ENCODE assay signal across 1 cellular context in the genomic region with DNA sequence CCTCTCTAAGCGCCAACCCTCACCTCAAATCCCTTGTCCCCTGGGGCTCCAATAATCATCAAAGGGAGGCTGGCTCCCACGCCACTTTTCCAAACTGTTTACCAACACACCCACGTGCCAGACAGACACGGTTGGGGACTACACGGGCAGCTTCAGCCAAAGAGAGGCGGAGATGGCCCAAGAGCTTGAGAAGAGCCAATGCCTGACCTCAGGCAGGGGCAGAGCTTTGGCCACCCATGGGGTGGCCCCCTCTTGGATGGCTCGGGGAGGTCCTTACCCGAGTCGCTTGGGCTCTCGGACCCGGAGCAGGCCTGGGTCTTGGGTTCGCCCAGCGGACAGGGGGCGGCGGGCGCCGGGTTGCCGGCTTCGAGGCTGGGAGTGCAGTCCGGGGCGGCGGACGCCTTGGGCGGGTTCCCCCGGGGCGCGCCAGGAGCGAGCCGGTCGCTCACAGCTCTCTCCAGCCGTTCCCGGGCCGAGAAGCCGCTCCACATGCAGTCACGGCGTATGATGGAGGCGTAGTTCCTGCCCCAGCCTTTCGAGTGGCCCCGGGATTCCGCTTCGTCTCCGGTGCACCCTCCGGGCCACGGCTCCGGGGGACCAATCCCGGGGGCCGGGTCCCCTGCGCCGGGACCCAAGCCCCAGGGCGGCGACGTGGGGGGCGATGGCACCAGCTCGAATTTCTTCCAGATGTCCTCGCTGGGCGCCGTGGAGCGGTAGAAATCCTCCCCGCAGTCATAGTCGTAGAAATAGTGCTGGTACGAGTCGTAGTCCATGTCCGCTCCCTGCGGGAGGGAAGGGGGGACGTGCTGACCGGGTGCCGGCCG.
TF ChIP-seq lines count a peak whose summit lies in the region.

No MANE protein-coding gene starts in this region.

TF ChIP-seq in K562, 482 proteins besides CTCF, POLR2A, EP300 and RAD21 (continued from another document and continues in another):
- TF ChIP-seq, protein P1, sequence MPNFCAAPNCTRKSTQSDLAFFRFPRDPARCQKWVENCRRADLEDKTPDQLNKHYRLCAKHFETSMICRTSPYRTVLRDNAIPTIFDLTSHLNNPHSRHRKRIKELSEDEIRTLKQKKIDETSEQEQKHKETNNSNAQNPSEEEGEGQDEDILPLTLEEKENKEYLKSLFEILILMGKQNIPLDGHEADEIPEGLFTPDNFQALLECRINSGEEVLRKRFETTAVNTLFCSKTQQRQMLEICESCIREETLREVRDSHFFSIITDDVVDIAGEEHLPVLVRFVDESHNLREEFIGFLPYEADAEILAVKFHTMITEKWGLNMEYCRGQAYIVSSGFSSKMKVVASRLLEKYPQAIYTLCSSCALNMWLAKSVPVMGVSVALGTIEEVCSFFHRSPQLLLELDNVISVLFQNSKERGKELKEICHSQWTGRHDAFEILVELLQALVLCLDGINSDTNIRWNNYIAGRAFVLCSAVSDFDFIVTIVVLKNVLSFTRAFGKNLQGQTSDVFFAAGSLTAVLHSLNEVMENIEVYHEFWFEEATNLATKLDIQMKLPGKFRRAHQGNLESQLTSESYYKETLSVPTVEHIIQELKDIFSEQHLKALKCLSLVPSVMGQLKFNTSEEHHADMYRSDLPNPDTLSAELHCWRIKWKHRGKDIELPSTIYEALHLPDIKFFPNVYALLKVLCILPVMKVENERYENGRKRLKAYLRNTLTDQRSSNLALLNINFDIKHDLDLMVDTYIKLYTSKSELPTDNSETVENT (CRISPR knock-in tag; IDR thresholded peaks at IDR 0.05), result no peak
- TF ChIP-seq HEY1 (CRISPR knock-in tag; IDR thresholded peaks at IDR 0.05; ENCODE audit: borderline replicate concordance), result no peak
- TF ChIP-seq ZSCAN29 (IDR thresholded peaks at IDR 0.05), result no peak
- no peak for TF ChIP-seq NFYB (IDR thresholded peaks at IDR 0.05; ENCODE audit: extremely low read depth, insufficient read length)
- TF ChIP-seq AFF4 (CRISPR knock-in tag; IDR thresholded peaks at IDR 0.05), result no peak
- TF ChIP-seq SREBF1 (IDR thresholded peaks at IDR 0.05; ENCODE audit: borderline replicate concordance, low read depth, low read length), result no peak
- TF ChIP-seq ZNF609 (CRISPR knock-in tag; IDR thresholded peaks at IDR 0.05; ENCODE audit: borderline replicate concordance), result no peak
- peak in 1 of 3 experiments; percentile 2 for TF ChIP-seq YY1 (IDR thresholded peaks at IDR 0.05; ENCODE audit: borderline replicate concordance in 1 of 3, control insufficient read depth in 1 of 3, extremely low read depth in 1 of 3, insufficient read depth in 3 of 3, insufficient read length in 1 of 3, insufficient replicate concordance in 2 of 3, low read depth in 1 of 3, low read length in 2 of 3)
- peak; percentile 95 to 96 for TF ChIP-seq MNT (conservative IDR thresholded peaks at IDR 0.05)
- TF ChIP-seq HCFC1 (IDR thresholded peaks at IDR 0.05; ENCODE audit: low read depth, low read length), result no peak
- TF ChIP-seq BRD9 (IDR thresholded peaks at IDR 0.05; ENCODE audit: low read depth, partially characterized antibody), result no peak
- TF ChIP-seq RBM22 (IDR thresholded peaks at IDR 0.05; ENCODE audit: low read depth, low read length, poor library complexity, severe bottlenecking), result peak; percentile 36
- TF ChIP-seq, protein P2, sequence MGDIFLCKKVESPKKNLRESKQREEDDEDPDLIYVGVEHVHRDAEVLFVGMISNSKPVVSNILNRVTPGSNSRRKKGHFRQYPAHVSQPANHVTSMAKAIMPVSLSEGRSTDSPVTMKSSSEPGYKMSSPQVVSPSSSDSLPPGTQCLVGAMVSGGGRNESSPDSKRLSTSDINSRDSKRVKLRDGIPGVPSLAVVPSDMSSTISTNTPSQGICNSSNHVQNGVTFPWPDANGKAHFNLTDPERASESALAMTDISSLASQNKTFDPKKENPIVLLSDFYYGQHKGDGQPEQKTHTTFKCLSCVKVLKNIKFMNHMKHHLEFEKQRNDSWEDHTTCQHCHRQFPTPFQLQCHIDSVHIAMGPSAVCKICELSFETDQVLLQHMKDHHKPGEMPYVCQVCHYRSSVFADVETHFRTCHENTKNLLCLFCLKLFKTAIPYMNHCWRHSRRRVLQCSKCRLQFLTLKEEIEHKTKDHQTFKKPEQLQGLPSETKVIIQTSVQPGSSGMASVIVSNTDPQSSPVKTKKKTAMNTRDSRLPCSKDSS (IDR thresholded peaks at IDR 0.05; ENCODE audit: low read depth, partially characterized antibody), result no peak
- no peak for TF ChIP-seq KLF1 (tag; IDR thresholded peaks at IDR 0.05)
- no peak for TF ChIP-seq RAD51 (IDR thresholded peaks at IDR 0.05; ENCODE audit: borderline replicate concordance, low read depth)
- no peak for TF ChIP-seq TSHZ1 (CRISPR knock-in tag; IDR thresholded peaks at IDR 0.05)
- no peak for TF ChIP-seq CGGBP1 (CRISPR knock-in tag; IDR thresholded peaks at IDR 0.05)
- no peak for TF ChIP-seq RFX7 (CRISPR knock-in tag; IDR thresholded peaks at IDR 0.05)
- TF ChIP-seq RBM25 (IDR thresholded peaks at IDR 0.05; ENCODE audit: low read depth, low read length, severe bottlenecking), result no peak
- TF ChIP-seq SAFB (IDR thresholded peaks at IDR 0.05; ENCODE audit: borderline replicate concordance, low read depth, low read length), result no peak
- TF ChIP-seq BMI1 (IDR thresholded peaks at IDR 0.05; ENCODE audit: low read length), result no peak
- no peak for TF ChIP-seq ATF1 (CRISPR knock-in tag; IDR thresholded peaks at IDR 0.05)
- TF ChIP-seq ATF1 (tag; IDR thresholded peaks at IDR 0.05), result no peak
- no peak for TF ChIP-seq MTF1 (CRISPR knock-in tag; IDR thresholded peaks at IDR 0.05; ENCODE audit: borderline replicate concordance)
- TF ChIP-seq KDM4B (IDR thresholded peaks at IDR 0.05; ENCODE audit: borderline replicate concordance in 2 of 2, low read depth in 1 of 2), result no peak
- TF ChIP-seq ELF1 (tag; IDR thresholded peaks at IDR 0.05), result no peak
- 0 out of 2 replicates have a peak, but pooled peaks have one; percentile 12 for TF ChIP-seq ZC3H4 (CRISPR knock-in tag; IDR thresholded peaks at IDR 0.05; ENCODE audit: borderline replicate concordance)
- no peak for TF ChIP-seq ZNF274 (IDR thresholded peaks at IDR 0.05; ENCODE audit: borderline replicate concordance, low read depth, low read length)
- peak; percentile 19; the same call in 1 of the 2 replicates for TF ChIP-seq CREB1 (IDR thresholded peaks at IDR 0.05)
- TF ChIP-seq CREB1 (CRISPR knock-in tag; IDR thresholded peaks at IDR 0.05), result no peak
- no peak for TF ChIP-seq MEF2A (IDR thresholded peaks at IDR 0.05; ENCODE audit: control insufficient read depth, low read depth, low read length)
- TF ChIP-seq PHF8 (IDR thresholded peaks at IDR 0.05; ENCODE audit: borderline replicate concordance, low read length), result no peak
- TF ChIP-seq ZNF354B (CRISPR knock-in tag; IDR thresholded peaks at IDR 0.05), result no peak
- no peak for TF ChIP-seq NR2F6 (CRISPR knock-in tag; IDR thresholded peaks at IDR 0.05)
- TF ChIP-seq SP1 (CRISPR knock-in tag; IDR thresholded peaks at IDR 0.05), result 0 out of 2 replicates have a peak, but pooled peaks have one; percentile 47
- no peak for TF ChIP-seq ETV1 (tag; conservative IDR thresholded peaks at IDR 0.05; ENCODE audit: low read depth)
- TF ChIP-seq ELF2 (CRISPR knock-in tag; IDR thresholded peaks at IDR 0.05), result no peak
- no peak for TF ChIP-seq RBM15 (IDR thresholded peaks at IDR 0.05; ENCODE audit: insufficient read depth, low read length)
